In genomic region chr10:62112963-62113362, GRCh38 we compare ENCODE assay signal across 15 cellular contexts.
DNase-seq lines count a peak whose midpoint lies in the region; ATAC-seq and TF ChIP-seq lines count a peak whose summit lies in the region.
"Had no signal": no experiment of that assay in that cellular context is flagged by ENCODE, and none has a peak within 500 bp of the region (broad histone marks: within the 10 kb centered on the region; RNA-seq: fewer than 3 reads in every experiment).

No MANE protein-coding gene starts in this region.

- CTCF ChIA-PET in IMR-90 (lab: Yijun Ruan, JAX) (no interaction called here), PC-9 (lab: Charles Lee) (no interaction called here)

- peak overlapping the region; percentile 26 for H3K27ac ChIP-seq in 22Rv1
- H3K27ac ChIP-seq in IMR-90 (ENCODE audit: insufficient read depth, low read length): no peak overlapping the region
- H3K27ac ChIP-seq in PC-9: peak overlapping the region; percentile 53
- H3K27ac ChIP-seq in left lung: no peak overlapping the region

- peak overlapping the region; percentile 22; the same call in 1 of the 2 replicates for H2BK20ac ChIP-seq in IMR-90 (ENCODE audit: low read depth, low read length)

- H3K4me2 ChIP-seq in IMR-90 (ENCODE audit: low read depth, low read length) (no peak overlapping the region), PC-9 (peak overlapping the region; percentile 15; the same call in 1 of the 2 replicates)
- H3K4me2 ChIP-seq: GM23338 had no signal

- no peak for TF ChIP-seq RAD21 in IMR-90 (IDR thresholded peaks at IDR 0.05; ENCODE audit: low read length)

- no peak overlapping the region for H2AFZ ChIP-seq in IMR-90 (replicated peaks; ENCODE audit: low read length, poor library complexity)
- H2AFZ ChIP-seq in PC-9: no peak overlapping the region
- H2AFZ ChIP-seq: GM23338 had no signal

- H2BK120ac ChIP-seq in IMR-90 (ENCODE audit: low read depth, low read length): no peak overlapping the region

- H2BK5ac ChIP-seq in IMR-90 (ENCODE audit: low read depth, low read length, poor library complexity, severe bottlenecking): no peak overlapping the region

- BruUV-seq in IMR-90 (replicated peaks; lab: Mats Ljungman, UMichigan): no TSS peak
- no TSS peak for BruUV-seq in PC-9 (replicated peaks; lab: Mats Ljungman, UMichigan)

- H3K27me3 ChIP-seq in IMR-90 (ENCODE audit: control insufficient read depth, insufficient read depth, low read length) (no peaks in the 10 kb centered on the region), PC-9 (ENCODE audit: insufficient read depth, low read depth) (no peaks in the 10 kb centered on the region), left lung (no peaks in the 10 kb centered on the region)

- no peak overlapping the region for H2AK9ac ChIP-seq in IMR-90 (replicated peaks; ENCODE audit: low read depth, low read length, poor library complexity)

- H4K20me1 ChIP-seq in IMR-90 (ENCODE audit: insufficient read depth, low read length) (no peaks in the 10 kb centered on the region), PC-9 (ENCODE audit: insufficient read depth) (no peaks in the 10 kb centered on the region)

- H3K4me1 ChIP-seq in IMR-90 (ENCODE audit: control insufficient read depth, insufficient read depth, low read length): peaks cover 4% of the 10 kb centered on the region
- H3K4me1 ChIP-seq in PC-9 (replicated peaks; ENCODE audit: insufficient read depth): peaks cover 76% of the 10 kb centered on the region
- H3K4me1 ChIP-seq in left lung: peaks cover 4 to 26% of the 10 kb centered on the region in 2 donors

- dilution Hi-C loops in IMR-90 (cut with HindIII; ENCODE audit: low sequenced_read_pairs, unreplicated experiment): no loop called here

- H4K8ac ChIP-seq in IMR-90 (ENCODE audit: low read depth in 2 of 2, low read length in 2 of 2): peak overlapping the region in 1 of 2 experiments; percentile 19; a peak in 1 of 4 replicates

- no peak overlapping the region for H3K23ac ChIP-seq in IMR-90 (ENCODE audit: low read depth, low read length)

- no peak overlapping the region for H3K4ac ChIP-seq in IMR-90 (ENCODE audit: low read depth, low read length)

- no peak for TF ChIP-seq POLR2A in IMR-90 (IDR thresholded peaks at IDR 0.05; ENCODE audit: low read depth, low read length)

- H3K9me3 ChIP-seq in IMR-90 (ENCODE audit: control insufficient read depth, insufficient read depth, low read length) (no peaks in the 10 kb centered on the region), PC-9 (ENCODE audit: insufficient read depth, low read depth) (no peaks in the 10 kb centered on the region), left lung (no peaks in the 10 kb centered on the region)

- H3K56ac ChIP-seq in IMR-90 (ENCODE audit: extremely low read depth, insufficient read depth, low read length): no peak overlapping the region

- no peaks in the 10 kb centered on the region for H3K9me2 ChIP-seq in PC-9 (ENCODE audit: insufficient read depth)

- H3K9me1 ChIP-seq in IMR-90 (ENCODE audit: insufficient read depth, low read length): no peaks in the 10 kb centered on the region

- no peak for ATAC-seq in IMR-90 (ENCODE audit: low read depth)
- ATAC-seq in left lung: peak; percentile 76
- no peak for ATAC-seq in HG03571 (IDR thresholded peaks at IDR 0.05; ENCODE audit: unreplicated experiment)
- ATAC-seq: CD8-positive, alpha-beta T cell; GM23338 had no signal

- no peak overlapping the region for H3K4me3 ChIP-seq in IMR-90 (ENCODE audit: insufficient read depth, low read depth, low read length)
- no peak overlapping the region for H3K4me3 ChIP-seq in PC-9
- no peak overlapping the region for H3K4me3 ChIP-seq in left lung
- H3K4me3 ChIP-seq: GM23338 had no signal

- DNase-seq in IMR-90 (no peak), PC-9 (no peak), left lung (no peak), posterior vena cava (ENCODE audit: low spot score) (no peak), NCI-H1694 treated with DMSO at 0.1 percent for 48 hours (lab: John Stamatoyannopoulos, UW) (no peak)
- no peak for DNase-seq in activated effector memory CD4-positive, alpha-beta T cell treated with anti-CD3 and anti-CD28 coated beads, Interleukin-2, amount 50 U/mL, for 16 hours
- DNase-seq: C1 segment of cervical spinal cord; CD8-positive, alpha-beta T cell; COR-L47; DND-41; GDM1; H7 had no signal

- intact Hi-C loops in IMR-90 (cut with micrococcal nuclease): no loop called here
- intact Hi-C loops in PC-9 (cut with micrococcal nuclease; ENCODE audit: unreplicated experiment): loop anchor here (1.0 to 5.0 kb wide), 7 partner anchors 19 to 211 kb away; no protein-coding TSS in a partner anchor
- intact Hi-C loops in left lung (cut with DNase I): no loop called here
- intact Hi-C loops in posterior vena cava (cut with DNase I): no loop called here

- WGBS in IMR-90 (ENCODE audit: extremely low coverage in 2 of 2, insufficient read length in 1 of 2), 2 experiments: no CpG with 5 or more reads among the region's 4 CpGs

- H3K14ac ChIP-seq in IMR-90 (replicated peaks; ENCODE audit: low read depth, low read length): no peak overlapping the region

- H2BK15ac ChIP-seq in IMR-90 (ENCODE audit: low read depth, low read length): peak overlapping the region; percentile 65; the same call in 1 of the 3 replicates

- H4K5ac ChIP-seq in IMR-90 (ENCODE audit: low read depth, low read length): no peak overlapping the region

- in situ Hi-C loops in IMR-90 (cut with MboI; ENCODE audit: low sequenced_read_pairs): no loop called here

- H2AK5ac ChIP-seq in IMR-90 (ENCODE audit: low read depth, low read length): no peak overlapping the region

- H3K79me2 ChIP-seq in PC-9 (ENCODE audit: low read depth): no peaks in the 10 kb centered on the region

- POLR2A ChIA-PET in IMR-90 (lab: Charles Lee; ENCODE audit: unreplicated experiment): no interaction called here
- POLR2A ChIA-PET in PC-9 (lab: Charles Lee; ENCODE audit: unreplicated experiment): interaction anchor here (0.6 kb wide), 1 partner anchor 136 kb away, joined by 13 read pairs; no protein-coding TSS in a partner anchor

- TF ChIP-seq CTCF in 22Rv1 (IDR thresholded peaks at IDR 0.05) (no peak), IMR-90 (conservative IDR thresholded peaks at IDR 0.05; ENCODE audit: low read depth, low read length) (no peak), PC-9 (conservative IDR thresholded peaks at IDR 0.05) (no peak), left lung (IDR thresholded peaks at IDR 0.05) (no peak)

- no peak overlapping the region for H3K9ac ChIP-seq in IMR-90 (ENCODE audit: low read depth, low read length)

- no peaks in the 10 kb centered on the region for H3K79me1 ChIP-seq in IMR-90 (ENCODE audit: low read depth in 1 of 2, low read length in 2 of 2)

- peaks cover 26% of the 10 kb centered on the region for H3F3A ChIP-seq in PC-9 (ENCODE audit: insufficient read depth, low read depth)

- no peaks in the 10 kb centered on the region for H3K36me3 ChIP-seq in IMR-90 (ENCODE audit: control insufficient read depth, insufficient read depth, low read length)
- H3K36me3 ChIP-seq in PC-9 (ENCODE audit: low read depth): no peaks in the 10 kb centered on the region
- H3K36me3 ChIP-seq in left lung: no peaks in the 10 kb centered on the region

- no peak overlapping the region; the same call in 1 of the 2 replicates for H4K91ac ChIP-seq in IMR-90 (ENCODE audit: insufficient read depth, low read depth, low read length)

- no peak overlapping the region; the same call in 1 of the 2 replicates for H3K18ac ChIP-seq in IMR-90 (ENCODE audit: low read depth, low read length)

TF ChIP-seq in IMR-90, 13 proteins besides CTCF, POLR2A, EP300 and RAD21:
- TF ChIP-seq RCOR1 (IDR thresholded peaks at IDR 0.05; ENCODE audit: insufficient replicate concordance, low read length) (no peak), SMC3 (IDR thresholded peaks at IDR 0.05; ENCODE audit: low read depth, low read length) (no peak), MAZ (IDR thresholded peaks at IDR 0.05; ENCODE audit: borderline replicate concordance, low read depth, low read length) (no peak), RFX5 (IDR thresholded peaks at IDR 0.05; ENCODE audit: low read depth, low read length) (no peak), FOS (IDR thresholded peaks at IDR 0.05; ENCODE audit: low read depth, low read length) (no peak), CEBPB (IDR thresholded peaks at IDR 0.05; ENCODE audit: low read depth, low read length) (no peak), MXI1 (IDR thresholded peaks at IDR 0.05; ENCODE audit: borderline replicate concordance, low read depth, low read length) (no peak), USF2 (IDR thresholded peaks at IDR 0.05; ENCODE audit: low read depth, low read length) (no peak), ELK1 (IDR thresholded peaks at IDR 0.05; ENCODE audit: borderline replicate concordance, low read depth, low read length) (no peak), BHLHE40 (IDR thresholded peaks at IDR 0.05; ENCODE audit: low read depth, low read length) (no peak), NFE2L2 (IDR thresholded peaks at IDR 0.05; ENCODE audit: low read depth, low read length) (no peak), CHD1 (IDR thresholded peaks at IDR 0.05; ENCODE audit: low read depth, low read length) (no peak), MAFK (IDR thresholded peaks at IDR 0.05; ENCODE audit: low read depth, low read length) (no peak)

Comparison
In these comparisons a context has a peak if more than half of its experiments do, and no peak if none do; other contexts are left out.
1. H3K27ac ChIP-seq: peak in 22Rv1 (single experiment) and PC-9 (single experiment); none in IMR-90 (single experiment) and left lung (0 of 2).